ENCODE assay signal across 1 cellular context in genomic region chr9:132357764-132358163, GRCh38.
A peak's percentile ranks its signal among the peaks of the same experiment; 100 is the strongest.
TF ChIP-seq lines count a peak whose summit lies in the region.

No MANE protein-coding gene starts in this region.

TF ChIP-seq in HEK293, 187 proteins besides CTCF, POLR2A, EP300 and RAD21 (continued from another document and continues in another):
- no peak for TF ChIP-seq ZNF449 (tag by site-specific recombination; IDR thresholded peaks at IDR 0.05)
- TF ChIP-seq ZNF138 (tag by site-specific recombination; IDR thresholded peaks at IDR 0.05; ENCODE audit: borderline replicate concordance): peak; percentile 77; the same call in 1 of the 2 replicates
- peak; percentile 53; the same call in 1 of the 2 replicates for TF ChIP-seq MZF1 (tag by site-specific recombination; IDR thresholded peaks at IDR 0.05; ENCODE audit: borderline replicate concordance)
- peak; percentile 59; the same call in 1 of the 2 replicates for TF ChIP-seq KLF7 (tag by site-specific recombination; IDR thresholded peaks at IDR 0.05; ENCODE audit: borderline replicate concordance)
- 0 out of 2 replicates have a peak, but pooled peaks have one; percentile 80 for TF ChIP-seq ZNF19 (tag by site-specific recombination; IDR thresholded peaks at IDR 0.05; ENCODE audit: low read depth)
- peak; percentile 63 for TF ChIP-seq ZNF639 (tag by site-specific recombination; IDR thresholded peaks at IDR 0.05)
- peak; percentile 97 for TF ChIP-seq ZNF555 (tag by site-specific recombination; conservative IDR thresholded peaks at IDR 0.05)
- TF ChIP-seq ZNF654 (tag by site-specific recombination; IDR thresholded peaks at IDR 0.05; ENCODE audit: low read depth): peak; percentile 64
- 0 out of 2 replicates have a peak, but pooled peaks have one; percentile 37 for TF ChIP-seq ZNF121 (tag by site-specific recombination; IDR thresholded peaks at IDR 0.05)
- peak; percentile 79; the same call in 1 of the 2 replicates for TF ChIP-seq ZNF514 (tag by site-specific recombination; IDR thresholded peaks at IDR 0.05)
- TF ChIP-seq ZBTB11 (tag by site-specific recombination; conservative IDR thresholded peaks at IDR 0.05; ENCODE audit: low read depth): peak; percentile 89
- peak; percentile 88 for TF ChIP-seq ZFP37 (tag by site-specific recombination; IDR thresholded peaks at IDR 0.05)
- TF ChIP-seq ZNF223 (tag by site-specific recombination; IDR thresholded peaks at IDR 0.05): peak; percentile 81
- TF ChIP-seq ZNF529 (tag by site-specific recombination; IDR thresholded peaks at IDR 0.05; ENCODE audit: insufficient replicate concordance): peak; percentile 58
- TF ChIP-seq KLF16 (tag by site-specific recombination; IDR thresholded peaks at IDR 0.05): no peak
- TF ChIP-seq ZNF132 (tag by site-specific recombination; IDR thresholded peaks at IDR 0.05; ENCODE audit: borderline replicate concordance): no peak
- TF ChIP-seq ZNF580 (tag by site-specific recombination; IDR thresholded peaks at IDR 0.05): peak; percentile 85
- no peak for TF ChIP-seq ZNF701 (tag by site-specific recombination; IDR thresholded peaks at IDR 0.05)
- no peak for TF ChIP-seq ZNF776 (tag by site-specific recombination; IDR thresholded peaks at IDR 0.05; ENCODE audit: borderline replicate concordance)
- peak; percentile 32; the same call in 1 of the 2 replicates for TF ChIP-seq GLI2 (tag by site-specific recombination; IDR thresholded peaks at IDR 0.05; ENCODE audit: borderline replicate concordance, low read depth)
- TF ChIP-seq ZNF202 (tag by site-specific recombination; IDR thresholded peaks at IDR 0.05; ENCODE audit: borderline replicate concordance): peak; percentile 84; the same call in 1 of the 2 replicates
- no peak for TF ChIP-seq ZNF513 (tag by site-specific recombination; IDR thresholded peaks at IDR 0.05)
- peak; percentile 88 for TF ChIP-seq ZBTB1 (tag by site-specific recombination; IDR thresholded peaks at IDR 0.05)
- TF ChIP-seq ZFP41 (tag by site-specific recombination; IDR thresholded peaks at IDR 0.05; ENCODE audit: borderline replicate concordance): no peak
- peak; percentile 84 for TF ChIP-seq REST (tag by site-specific recombination; IDR thresholded peaks at IDR 0.05)
- TF ChIP-seq ZXDB (tag by site-specific recombination; IDR thresholded peaks at IDR 0.05): peak; percentile 82
- TF ChIP-seq ZBTB26 (tag by site-specific recombination; optimal IDR thresholded peaks at IDR 0.05): no peak
- peak; percentile 58; the same call in 1 of the 2 replicates for TF ChIP-seq RBAK (tag by site-specific recombination; IDR thresholded peaks at IDR 0.05)
- TF ChIP-seq ZNF658 (tag by site-specific recombination; IDR thresholded peaks at IDR 0.05): no peak
- TF ChIP-seq ZNF510 (tag by site-specific recombination; IDR thresholded peaks at IDR 0.05; ENCODE audit: insufficient replicate concordance): peak; percentile 93
- peak; percentile 91 for TF ChIP-seq ZNF560 (tag by site-specific recombination; IDR thresholded peaks at IDR 0.05; ENCODE audit: borderline replicate concordance)
- TF ChIP-seq ZNF366 (tag by site-specific recombination; conservative IDR thresholded peaks at IDR 0.05): 0 out of 2 replicates have a peak, but pooled peaks have one; percentile 38
- TF ChIP-seq TSHZ1 (tag by site-specific recombination; IDR thresholded peaks at IDR 0.05; ENCODE audit: borderline replicate concordance): peak; percentile 37; the same call in 1 of the 2 replicates
- TF ChIP-seq ZNF18 (tag by site-specific recombination; IDR thresholded peaks at IDR 0.05): 0 out of 2 replicates have a peak, but pooled peaks have one; percentile 38
- TF ChIP-seq ZNF623 (tag by site-specific recombination; IDR thresholded peaks at IDR 0.05): peak; percentile 88
- peak; percentile 89 for TF ChIP-seq ZNF433 (tag by site-specific recombination; IDR thresholded peaks at IDR 0.05; ENCODE audit: low read depth)
- TF ChIP-seq ZNF24 (tag by site-specific recombination; IDR thresholded peaks at IDR 0.05): peak; percentile 65; the same call in 1 of the 2 replicates
- peak; percentile 81; the same call in 1 of the 2 replicates for TF ChIP-seq ZNF501 (tag by site-specific recombination; IDR thresholded peaks at IDR 0.05)
- peak; percentile 18; the same call in 1 of the 2 replicates for TF ChIP-seq ZNF214 (tag by site-specific recombination; IDR thresholded peaks at IDR 0.05; ENCODE audit: borderline replicate concordance)
- TF ChIP-seq ZNF791 (tag by site-specific recombination; IDR thresholded peaks at IDR 0.05): peak; percentile 61; the same call in 1 of the 2 replicates
- peak; percentile 62; the same call in 1 of the 2 replicates for TF ChIP-seq OVOL3 (tag by site-specific recombination; IDR thresholded peaks at IDR 0.05)
- no peak for TF ChIP-seq ZNF211 (tag by site-specific recombination; IDR thresholded peaks at IDR 0.05; ENCODE audit: low read depth)
- TF ChIP-seq ZNF426 (tag by site-specific recombination; IDR thresholded peaks at IDR 0.05): peak; percentile 99
